In genomic region chr17:81173761-81174160, GRCh38 we compare ENCODE assay signal across 18 cellular contexts. TPM values are rescaled to one million over a fixed set of nuclear protein-coding genes. Genes with fewer than 3 reads are reported as not detected.
DNase-seq lines count a peak whose midpoint lies in the region; ATAC-seq and TF ChIP-seq lines count a peak whose summit lies in the region.
"Had no signal": no experiment of that assay in that cellular context is flagged by ENCODE, and none has a peak within 500 bp of the region (broad histone marks: within the 10 kb centered on the region; RNA-seq: fewer than 3 reads in every experiment).

No MANE protein-coding gene starts in this region.

- DNase-seq in AG04450 (ENCODE audit: low read depth, low spot score) (no peak), GM04503 (ENCODE audit: low read depth) (peak; percentile 59), glutamatergic neuron (no peak), T-helper 2 cell (no peak)
- DNase-seq in stimulated activated CD4-positive, alpha-beta T cell treated with anti-CD3 and anti-CD28 coated beads, Interleukin-2, amount 100 ng/mL, for 24 hours: no peak
- DNase-seq: C1 segment of cervical spinal cord, DMS153, NCI-H1436, NCI-H2029 treated with DMSO at 0.1 percent for 48 hours, NCI-H2227 treated with DMSO at 0.1 percent for 48 hours, NCI-H526 treated with DMSO at 0.1 percent for 48 hours had no signal

- no peak for ATAC-seq in HG02981 (IDR thresholded peaks at IDR 0.05; ENCODE audit: unreplicated experiment)
- ATAC-seq: GM23338, K562 had no signal

- H3K4me3 Mint-ChIP-seq in brain (peak overlapping the region in 2 of 5 experiments; percentile 0 to 7), glutamatergic neuron (ENCODE audit: unreplicated experiment) (no peak overlapping the region)
- H3K4me3 Mint-ChIP-seq: GM23338 had no signal

- TF ChIP-seq CTCF in AG04450 (IDR thresholded peaks at IDR 0.05; ENCODE audit: low read depth, low read length): no peak
- no peak for TF ChIP-seq CTCF in brain (conservative IDR thresholded peaks at IDR 0.05)
- no peak for TF ChIP-seq CTCF in glutamatergic neuron (IDR thresholded peaks at IDR 0.05; ENCODE audit: partially characterized antibody, unreplicated experiment)

- peak overlapping the region in 3 of 5 experiments; percentile 68 to 89 (median 77) for H3K27ac Mint-ChIP-seq in brain
- peak overlapping the region; percentile 3 for H3K27ac Mint-ChIP-seq in glutamatergic neuron (ENCODE audit: unreplicated experiment)
- H3K27ac Mint-ChIP-seq: GM23338 had no signal

- H3K27me3 Mint-ChIP-seq in brain (no peaks in the 10 kb centered on the region), glutamatergic neuron (ENCODE audit: unreplicated experiment) (peaks cover 10% of the 10 kb centered on the region)

- peaks cover 25% of the 10 kb centered on the region for H3K36me3 Mint-ChIP-seq in brain
- H3K36me3 Mint-ChIP-seq in glutamatergic neuron (ENCODE audit: unreplicated experiment): peaks cover 22% of the 10 kb centered on the region

- H3K9me3 Mint-ChIP-seq in brain (peaks cover 5 to 15% (median 10%) of the 10 kb centered on the region in 5 experiments), glutamatergic neuron (ENCODE audit: unreplicated experiment) (peaks cover 16% of the 10 kb centered on the region)
- H3K9me3 Mint-ChIP-seq: GM23338 had no signal

- H3K4me3 ChIP-seq in AG04450 (ENCODE audit: low read depth, low read length): no peak overlapping the region
- H3K4me3 ChIP-seq: GM23338, K562, SJSA1 had no signal

- H3K27ac ChIP-seq in AG04450 (ENCODE audit: low read depth, low read length): peak overlapping the region; percentile 21
- H3K27ac ChIP-seq: HL-60, RWPE1, SJSA1 had no signal

- H3K9me3 ChIP-seq in AG04450 (ENCODE audit: control insufficient read depth, insufficient read depth, low read length): no peaks in the 10 kb centered on the region; the same call in 1 of the 2 replicates

- POLR2A ChIA-PET in AG04450 (lab: Yijun Ruan, JAX): no interaction called here

- CTCF ChIA-PET in AG04450 (lab: Charles Lee): no interaction called here

- H3K4me1 Mint-ChIP-seq in brain (peaks cover 16% of the 10 kb centered on the region), glutamatergic neuron (ENCODE audit: low read depth, unreplicated experiment) (peaks cover 8% of the 10 kb centered on the region)
- H3K4me1 Mint-ChIP-seq: GM23338 had no signal

- H3K27me3 ChIP-seq in AG04450 (ENCODE audit: control insufficient read depth, insufficient read depth, low read length): peaks cover 11% of the 10 kb centered on the region

RNA-seq across cellular contexts. Expression of gene AATK, which starts 7.7 kb away (rescaled TPM):
- 0.16 TPM in 2 replicates for polyA plus RNA-seq in AG04450 (2011; rRNA removed)
- polyA minus RNA-seq in AG04450 (2011; rRNA and poly(A)+ RNA removed): 0.09 TPM in 1 of 2 replicates, not detected in the other
- 61.7 TPM for polyA plus RNA-seq in brain (ENCODE audit: insufficient read depth, low read depth, low replicate concordance)
- total RNA-seq in glutamatergic neuron (ENCODE audit: unreplicated experiment): 27.0 TPM

RNA-seq across cellular contexts. Expression of gene PVALEF, which starts 8.5 kb away (rescaled TPM):
- polyA plus RNA-seq in AG04450 (2011; rRNA removed): not detected in 2 replicates
- polyA minus RNA-seq in AG04450 (2011; rRNA and poly(A)+ RNA removed): not detected in 2 replicates
- not detected for polyA plus RNA-seq in brain (ENCODE audit: insufficient read depth, low read depth, low replicate concordance)
- total RNA-seq in glutamatergic neuron (ENCODE audit: unreplicated experiment): 0.29 TPM
- total RNA-seq: GM23338, K562, SJSA1 had no signal
- polyA plus RNA-seq: GM23338, K562 had no signal

RNA-seq across cellular contexts. Expression of gene CEP131, which starts 49.0 kb away (rescaled TPM):
- polyA plus RNA-seq in AG04450 (2011; rRNA removed) (2.2 and 3.0 TPM in 2 replicates), brain (ENCODE audit: insufficient read depth, low read depth, low replicate concordance) (31.5 TPM)
- polyA minus RNA-seq in AG04450 (2011; rRNA and poly(A)+ RNA removed): 2.4 and 3.3 TPM in 2 replicates
- 35.1 TPM for total RNA-seq in glutamatergic neuron (ENCODE audit: unreplicated experiment)

Comparison
In these comparisons a context has a peak if more than half of its experiments do, and no peak if none do; other contexts are left out.
1. RNA of gene AATK, which starts 7.7 kb away (polyA plus RNA-seq): 61.7 TPM in brain (single experiment); 0.16 TPM in AG04450; every median in the first group is over 10 times any median in the second.